8 cellular contexts compared by ENCODE assay signal in genomic region chr9:94867842-94868312, GRCh38.
DNase-seq lines count a peak whose midpoint lies in the region; ATAC-seq and TF ChIP-seq lines count a peak whose summit lies in the region.

No MANE protein-coding gene starts in this region.

- H2AK5ac ChIP-seq in IMR-90 (ENCODE audit: low read depth, low read length) (peak overlapping the region; percentile 87), mesenchymal stem cell (ENCODE audit: low read length, severe bottlenecking) (peak overlapping the region; percentile 91)

- H3K18ac ChIP-seq in IMR-90 (ENCODE audit: low read depth, low read length) (peak overlapping the region; percentile 84; the same call in 1 of the 2 replicates), mesenchymal stem cell (ENCODE audit: low read depth in 1 of 2, low read length in 2 of 2) (peak overlapping the region; percentile 73 to 79)

- dilution Hi-C loops in IMR-90 (cut with HindIII; ENCODE audit: low sequenced_read_pairs, unreplicated experiment) = no loop called here

- intact Hi-C loops in IMR-90 (cut with micrococcal nuclease) = loop anchor here (2.0 to 5.0 kb wide), 3 partner anchors 34 to 139 kb away; no protein-coding TSS in a partner anchor

- TF ChIP-seq RAD21 in IMR-90 (IDR thresholded peaks at IDR 0.05; ENCODE audit: low read length) = no peak; the same call in 1 of the 2 replicates

- H3K4me3 ChIP-seq in IMR-90 (ENCODE audit: insufficient read depth, low read depth, low read length) (no peak overlapping the region), mesenchymal stem cell (ENCODE audit: insufficient read depth in 1 of 2, low read depth in 1 of 2, low read length in 2 of 2) (peak overlapping the region in 1 of 2 experiments; percentile 56)

- H2BK12ac ChIP-seq in mesenchymal stem cell (ENCODE audit: low read length in 2 of 2) = peak overlapping the region; percentile 45 to 86

- H3K9me1 ChIP-seq in IMR-90 (ENCODE audit: insufficient read depth, low read length) = peaks cover 9% of the 10 kb centered on the region

- H4K8ac ChIP-seq in IMR-90 (ENCODE audit: low read depth in 2 of 2, low read length in 2 of 2) = peak overlapping the region; percentile 50 to 90
- peak overlapping the region; percentile 75 for H4K8ac ChIP-seq in mesenchymal stem cell (ENCODE audit: low read length)

- no peaks in the 10 kb centered on the region for H3K36me3 ChIP-seq in IMR-90 (ENCODE audit: control insufficient read depth, insufficient read depth, low read length)
- H3K36me3 ChIP-seq in mesenchymal stem cell (ENCODE audit: control insufficient read depth in 1 of 2, insufficient read depth in 2 of 2, low read depth in 1 of 2, low read length in 2 of 2) = no peaks in the 10 kb centered on the region

- H3K27me3 ChIP-seq in IMR-90 (ENCODE audit: control insufficient read depth, insufficient read depth, low read length) (no peaks in the 10 kb centered on the region), mesenchymal stem cell (ENCODE audit: control insufficient read depth in 1 of 2, insufficient read depth in 1 of 2, low read length in 2 of 2) (no peaks in the 10 kb centered on the region)

- H3K4me2 ChIP-seq in IMR-90 (ENCODE audit: low read depth, low read length) (peak overlapping the region; percentile 66), mesenchymal stem cell (ENCODE audit: low read length, poor library complexity, severe bottlenecking) (no peak overlapping the region)

- H3K4me1 ChIP-seq in IMR-90 (ENCODE audit: control insufficient read depth, insufficient read depth, low read length) (peaks cover 17% of the 10 kb centered on the region), mesenchymal stem cell (ENCODE audit: control insufficient read depth, insufficient read depth, low read depth, low read length) (peaks cover 9% of the 10 kb centered on the region)

- WGBS in IMR-90 (ENCODE audit: extremely low coverage in 2 of 2, insufficient read length in 1 of 2), 2 experiments = no CpG with 5 or more reads among the region's 4 CpGs
- 0% methylated on average over 4 of the region's 4 CpGs for WGBS in mesenchymal stem cell

- no peaks in the 10 kb centered on the region for H4K20me1 ChIP-seq in IMR-90 (ENCODE audit: insufficient read depth, low read length)

- TF ChIP-seq CTCF in 22Rv1 (IDR thresholded peaks at IDR 0.05) (no peak), IMR-90 (conservative IDR thresholded peaks at IDR 0.05; ENCODE audit: low read depth, low read length) (no peak)

- peak overlapping the region; percentile 83 for H3K14ac ChIP-seq in IMR-90 (replicated peaks; ENCODE audit: low read depth, low read length)
- no peak overlapping the region for H3K14ac ChIP-seq in mesenchymal stem cell (ENCODE audit: low read length in 2 of 2)

- H3K9me3 ChIP-seq in IMR-90 (ENCODE audit: control insufficient read depth, insufficient read depth, low read length) (no peaks in the 10 kb centered on the region), mesenchymal stem cell (ENCODE audit: control insufficient read depth, low read length) (no peaks in the 10 kb centered on the region)

- CTCF ChIA-PET in IMR-90 (lab: Yijun Ruan, JAX) = interaction anchor here (1.6 kb wide), 1 partner anchor 85 kb away, joined by 4 read pairs; no protein-coding TSS in a partner anchor

- ATAC-seq in IMR-90 (ENCODE audit: low read depth) (peak; percentile 77), GM19397 (IDR thresholded peaks at IDR 0.05; ENCODE audit: unreplicated experiment) (no peak)

- peak overlapping the region; percentile 25; the same call in 1 of the 2 replicates for H3K27ac ChIP-seq in 22Rv1
- H3K27ac ChIP-seq in IMR-90 (ENCODE audit: insufficient read depth, low read length) = peak overlapping the region; percentile 49
- peak overlapping the region; percentile 98 for H3K27ac ChIP-seq in mesenchymal stem cell (ENCODE audit: low read length, poor library complexity, severe bottlenecking)

- peak overlapping the region; percentile 14 for H2AK9ac ChIP-seq in IMR-90 (replicated peaks; ENCODE audit: low read depth, low read length, poor library complexity)

- H2BK5ac ChIP-seq in IMR-90 (ENCODE audit: low read depth, low read length, poor library complexity, severe bottlenecking) = peak overlapping the region; percentile 96
- H2BK5ac ChIP-seq in mesenchymal stem cell (ENCODE audit: low read depth, low read length, poor library complexity, severe bottlenecking) = no peak overlapping the region

- H2BK120ac ChIP-seq in IMR-90 (ENCODE audit: low read depth, low read length) (peak overlapping the region; percentile 89), mesenchymal stem cell (ENCODE audit: low read depth, low read length) (no peak overlapping the region)

- peak overlapping the region; percentile 93 for H3K56ac ChIP-seq in IMR-90 (ENCODE audit: extremely low read depth, insufficient read depth, low read length)

- TF ChIP-seq POLR2A in IMR-90 (IDR thresholded peaks at IDR 0.05; ENCODE audit: low read depth, low read length) = peak; percentile 36; the same call in 1 of the 2 replicates

- DNase-seq in IMR-90 (peak; percentile 98), cerebellum (ENCODE audit: low spot score) (peak; percentile 34), mesenchymal stem cell (peak; percentile 96), NCI-H748 treated with DMSO at 0.1 percent for 48 hours (lab: John Stamatoyannopoulos, UW) (no peak), SIG-M5 (lab: John Stamatoyannopoulos, UW) (no peak)
- DNase-seq in activated CD4-positive, alpha-beta T cell treated with anti-CD3 and anti-CD28 coated beads, Interleukin-2, amount 50 U/mL, for 1 hour = no peak

- H3K4ac ChIP-seq in IMR-90 (ENCODE audit: low read depth, low read length) (peak overlapping the region; percentile 92), mesenchymal stem cell (ENCODE audit: low read depth in 1 of 2, low read length in 2 of 2) (peak overlapping the region; percentile 34 to 86)

- H2AFZ ChIP-seq in IMR-90 (replicated peaks; ENCODE audit: low read length, poor library complexity) (no peak overlapping the region), mesenchymal stem cell (ENCODE audit: low read depth, low read length) (no peak overlapping the region)

- H4K5ac ChIP-seq in IMR-90 (ENCODE audit: low read depth, low read length) = peak overlapping the region; percentile 86; the same call in 1 of the 2 replicates

- H4K91ac ChIP-seq in IMR-90 (ENCODE audit: insufficient read depth, low read depth, low read length) (peak overlapping the region; percentile 87), mesenchymal stem cell (ENCODE audit: low read length) (peak overlapping the region; percentile 58)

- H3K9ac ChIP-seq in IMR-90 (ENCODE audit: low read depth, low read length) = no peak overlapping the region
- H3K9ac ChIP-seq in mesenchymal stem cell (ENCODE audit: low read length) = peak overlapping the region; percentile 76

- BruUV-seq in IMR-90 (replicated peaks; lab: Mats Ljungman, UMichigan) = no TSS peak

- peaks cover 13 to 29% of the 10 kb centered on the region in 2 experiments for H3K79me1 ChIP-seq in IMR-90 (ENCODE audit: low read depth in 1 of 2, low read length in 2 of 2)
- H3K79me1 ChIP-seq in mesenchymal stem cell (replicated peaks; ENCODE audit: low read length, poor library complexity, severe bottlenecking) = peaks cover 14% of the 10 kb centered on the region

- H2BK15ac ChIP-seq in IMR-90 (ENCODE audit: low read depth, low read length) = peak overlapping the region; percentile 72
- no peak overlapping the region for H2BK15ac ChIP-seq in mesenchymal stem cell (ENCODE audit: low read depth, poor library complexity, severe bottlenecking)

- peak overlapping the region; percentile 95 for H2BK20ac ChIP-seq in IMR-90 (ENCODE audit: low read depth, low read length)

- peak overlapping the region; percentile 55 for H3K23ac ChIP-seq in IMR-90 (ENCODE audit: low read depth, low read length)
- H3K23ac ChIP-seq in mesenchymal stem cell (ENCODE audit: low read length in 2 of 2) = no peak overlapping the region

- in situ Hi-C loops in IMR-90 (cut with MboI; ENCODE audit: low sequenced_read_pairs) = no loop called here

- POLR2A ChIA-PET in IMR-90 (lab: Charles Lee; ENCODE audit: unreplicated experiment) = interaction anchor here (0.6 to 1.0 kb wide), 3 partner anchors 18 to 36 kb away, joined by 3 to 5 read pairs (median 4); no protein-coding TSS in a partner anchor

TF ChIP-seq in IMR-90, 13 proteins besides CTCF, POLR2A, EP300 and RAD21 (continues in another document):
- TF ChIP-seq MXI1 (IDR thresholded peaks at IDR 0.05; ENCODE audit: borderline replicate concordance, low read depth, low read length) = peak; percentile 65; the same call in 1 of the 2 replicates
- no peak for TF ChIP-seq MAZ (IDR thresholded peaks at IDR 0.05; ENCODE audit: borderline replicate concordance, low read depth, low read length)
- TF ChIP-seq BHLHE40 (IDR thresholded peaks at IDR 0.05; ENCODE audit: low read depth, low read length) = peak; percentile 61
- peak; percentile 29 for TF ChIP-seq SMC3 (IDR thresholded peaks at IDR 0.05; ENCODE audit: low read depth, low read length)
- peak; percentile 19; the same call in 1 of the 2 replicates for TF ChIP-seq CEBPB (IDR thresholded peaks at IDR 0.05; ENCODE audit: low read depth, low read length)
- TF ChIP-seq, protein P1, sequence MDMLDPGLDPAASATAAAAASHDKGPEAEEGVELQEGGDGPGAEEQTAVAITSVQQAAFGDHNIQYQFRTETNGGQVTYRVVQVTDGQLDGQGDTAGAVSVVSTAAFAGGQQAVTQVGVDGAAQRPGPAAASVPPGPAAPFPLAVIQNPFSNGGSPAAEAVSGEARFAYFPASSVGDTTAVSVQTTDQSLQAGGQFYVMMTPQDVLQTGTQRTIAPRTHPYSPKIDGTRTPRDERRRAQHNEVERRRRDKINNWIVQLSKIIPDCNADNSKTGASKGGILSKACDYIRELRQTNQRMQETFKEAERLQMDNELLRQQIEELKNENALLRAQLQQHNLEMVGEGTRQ (IDR thresholded peaks at IDR 0.05; ENCODE audit: low read depth, low read length) = no peak
- TF ChIP-seq CHD1 (IDR thresholded peaks at IDR 0.05; ENCODE audit: low read depth, low read length) = no peak
- TF ChIP-seq RCOR1 (IDR thresholded peaks at IDR 0.05; ENCODE audit: insufficient replicate concordance, low read length) = no peak
- TF ChIP-seq RFX5 (IDR thresholded peaks at IDR 0.05; ENCODE audit: low read depth, low read length) = no peak
- TF ChIP-seq ELK1 (IDR thresholded peaks at IDR 0.05; ENCODE audit: borderline replicate concordance, low read depth, low read length) = no peak
- peak; percentile 81 for TF ChIP-seq FOS (IDR thresholded peaks at IDR 0.05; ENCODE audit: low read depth, low read length)
- peak; percentile 25; the same call in 1 of the 2 replicates for TF ChIP-seq NFE2L2 (IDR thresholded peaks at IDR 0.05; ENCODE audit: low read depth, low read length)

Comparison
In these comparisons a context has a peak if more than half of its experiments do, and no peak if none do; other contexts are left out.
1. H3K27ac ChIP-seq: peak in every context shown above with its lines; median percentile 98 in mesenchymal stem cell; 49 in IMR-90; 25 in 22Rv1.
2. DNase-seq: peak in IMR-90 (single experiment), cerebellum (single experiment) and mesenchymal stem cell (single experiment); none in NCI-H748 treated with DMSO at 0.1 percent for 48 hours (single experiment), SIG-M5 (single experiment) and activated CD4-positive, alpha-beta T cell treated with anti-CD3 and anti-CD28 coated beads, Interleukin-2, amount 50 U/mL, for 1 hour (single experiment).